ENCODE assay signal across 11 cellular contexts in the genomic region with DNA sequence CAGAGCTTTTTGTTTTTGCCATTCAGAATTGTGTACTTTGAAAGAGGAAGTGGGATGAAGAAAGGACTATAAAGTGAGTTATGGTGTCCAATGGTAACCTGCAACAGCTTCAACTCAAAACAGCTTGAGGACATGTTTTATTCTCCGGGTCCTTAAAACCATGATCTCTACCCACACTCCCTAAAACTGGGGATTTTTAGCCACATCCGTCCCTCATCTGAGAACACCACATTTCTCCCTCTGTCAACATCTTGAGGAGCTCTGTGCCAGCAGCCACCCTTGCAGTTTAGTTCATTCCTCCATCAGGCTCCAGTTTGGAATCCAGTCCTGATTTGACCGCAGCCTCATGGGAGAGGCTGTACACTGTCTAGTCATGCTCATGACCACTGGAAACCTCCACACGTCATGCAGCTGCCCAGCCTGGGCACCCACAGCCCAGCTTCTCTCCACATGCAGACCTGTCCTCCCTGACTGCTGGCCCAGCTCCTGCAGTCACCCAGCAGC.
DNase-seq lines count a peak whose midpoint lies in the region; ATAC-seq, FAIRE-seq and TF ChIP-seq lines count a peak whose summit lies in the region.
"Had no signal": no experiment of that assay in that cellular context is flagged by ENCODE, and none has a peak within 500 bp of the region (broad histone marks: within the 10 kb centered on the region; RNA-seq: fewer than 3 reads in every experiment).

No MANE protein-coding gene starts in this region.

- H3K27ac Mint-ChIP-seq in mesothelial cell of epicardium = no peak overlapping the region

- no peak overlapping the region for H2BK5ac ChIP-seq in mesendoderm (ENCODE audit: low read length)

- H3K23ac ChIP-seq in mesendoderm (ENCODE audit: low read length) = no peak overlapping the region

- H3K4me1 ChIP-seq in gastroesophageal sphincter (no peaks in the 10 kb centered on the region), mesendoderm (ENCODE audit: control insufficient read depth, low read depth, low read length) (no peaks in the 10 kb centered on the region)
- H3K4me1 ChIP-seq: SJSA1 had no signal

- H3K4me3 ChIP-seq in AG10803 (ENCODE audit: low read length) (no peak overlapping the region), gastroesophageal sphincter (no peak overlapping the region), mesendoderm (ENCODE audit: low read length) (no peak overlapping the region)
- H3K4me3 ChIP-seq: SJSA1 had no signal

- peaks cover 3% of the 10 kb centered on the region for H3K9me3 Mint-ChIP-seq in mesothelial cell of epicardium

- WGBS in gastroesophageal sphincter (ENCODE audit: low coverage in 1 of 2), 2 donors = 45 to 69% methylated on average over 3 of the region's 4 CpGs
- WGBS in mesendoderm (ENCODE audit: extremely low coverage, insufficient coverage, low lambda C conversion rate) = no CpG with 5 or more reads among the region's 4 CpGs

- no peaks in the 10 kb centered on the region for H3K79me1 ChIP-seq in mesendoderm (ENCODE audit: low read length)

- H4K8ac ChIP-seq in mesendoderm (ENCODE audit: low read depth, low read length) = no peak overlapping the region

- no peak overlapping the region for H2BK120ac ChIP-seq in mesendoderm (ENCODE audit: low read depth, low read length)

- TF ChIP-seq CTCF in AG10803 (conservative IDR thresholded peaks at IDR 0.05; ENCODE audit: low read length) (no peak), gastroesophageal sphincter (IDR thresholded peaks at IDR 0.05) (no peak), mesothelial cell of epicardium (IDR thresholded peaks at IDR 0.05; ENCODE audit: unreplicated experiment) (no peak)

- TF ChIP-seq EP300 in gastroesophageal sphincter (IDR thresholded peaks at IDR 0.05) = no peak

- no peaks in the 10 kb centered on the region for H3K4me1 Mint-ChIP-seq in mesothelial cell of epicardium

- H3K27ac ChIP-seq in gastroesophageal sphincter (no peak overlapping the region), mesendoderm (ENCODE audit: low read depth, low read length) (no peak overlapping the region)
- H3K27ac ChIP-seq: SJSA1 had no signal

- FAIRE-seq in RCC 7860 (lab: Jason Lieb, UNC) = no peak

- H3K79me2 ChIP-seq in mesendoderm (ENCODE audit: control insufficient read depth, insufficient read depth, low read length) = no peaks in the 10 kb centered on the region

- no peak overlapping the region for H3K4me2 ChIP-seq in mesendoderm (ENCODE audit: low read length)

- DNase-seq in AG10803 (ENCODE audit: low read depth) = peak; percentile 77
- peak; percentile 11 for DNase-seq in RCC 7860 (ENCODE audit: low spot score)
- DNase-seq in mesendoderm = no peak
- DNase-seq in mesothelial cell of epicardium (ENCODE audit: low spot score in 2 of 2, unreplicated experiment in 2 of 2) = no peak
- DNase-seq in pons (ENCODE audit: low spot score) = no peak
- DNase-seq: Calu3; stimulated activated CD4-positive, alpha-beta T cell treated with anti-CD3 and anti-CD28 coated beads, Interleukin-4, amount 100 ng/mL, for 4 hours had no signal

- H3K27me3 Mint-ChIP-seq in mesothelial cell of epicardium (ENCODE audit: low read depth) = peaks cover 4% of the 10 kb centered on the region

- H3K36me3 Mint-ChIP-seq in mesothelial cell of epicardium = no peaks in the 10 kb centered on the region

- H3K27me3 ChIP-seq in gastroesophageal sphincter = peaks cover 5% of the 10 kb centered on the region
- H3K27me3 ChIP-seq in mesendoderm (ENCODE audit: insufficient read depth, low read length, poor library complexity) = no peaks in the 10 kb centered on the region
- H3K27me3 ChIP-seq: SJSA1 had no signal

- H2AK5ac ChIP-seq in mesendoderm (ENCODE audit: low read length) = no peak overlapping the region

- H3K18ac ChIP-seq in mesendoderm (ENCODE audit: low read length) = no peak overlapping the region

- no peak overlapping the region for H3K4ac ChIP-seq in mesendoderm (ENCODE audit: low read depth, low read length)

- ATAC-seq in GM18858 (IDR thresholded peaks at IDR 0.05; ENCODE audit: unreplicated experiment) = peak; percentile 68
- peak; percentile 27 for ATAC-seq in gastroesophageal sphincter
- no peak for ATAC-seq in GM19324 (IDR thresholded peaks at IDR 0.05; ENCODE audit: low FRiP score, unreplicated experiment)

- H3K56ac ChIP-seq in mesendoderm (ENCODE audit: low read length) = no peak overlapping the region

- H3K4me3 Mint-ChIP-seq in mesothelial cell of epicardium = no peak overlapping the region

- no peak overlapping the region for H3K9ac ChIP-seq in mesendoderm (ENCODE audit: low read length)

- no peak for TF ChIP-seq POLR2A in gastroesophageal sphincter (IDR thresholded peaks at IDR 0.05)

- H4K5ac ChIP-seq in mesendoderm (ENCODE audit: low read length) = no peak overlapping the region

- no peak overlapping the region for H2BK15ac ChIP-seq in mesendoderm (replicated peaks; ENCODE audit: low read depth)

- H3K36me3 ChIP-seq in gastroesophageal sphincter (no peaks in the 10 kb centered on the region), mesendoderm (ENCODE audit: control insufficient read depth, insufficient read depth, low read length) (no peaks in the 10 kb centered on the region)
- H3K36me3 ChIP-seq: SJSA1 had no signal

- H3K9me3 ChIP-seq in gastroesophageal sphincter = no peaks in the 10 kb centered on the region
- H3K9me3 ChIP-seq: SJSA1 had no signal

Comparison
In these comparisons a context has a peak if more than half of its experiments do, and no peak if none do; other contexts are left out.
1. DNase-seq: peak in AG10803 (single experiment) and RCC 7860 (single experiment); none in mesendoderm (single experiment), mesothelial cell of epicardium (0 of 2) and pons (single experiment).